9 cellular contexts compared by ENCODE assay signal in genomic region chr15:23497710-23498111, GRCh38. TPM values are rescaled to one million over a fixed set of nuclear protein-coding genes. Genes with fewer than 3 reads are reported as not detected.
A peak's percentile ranks its signal among the peaks of the same experiment; 100 is the strongest.
DNase-seq lines count a peak whose midpoint lies in the region; ATAC-seq and TF ChIP-seq lines count a peak whose summit lies in the region.
"Had no signal": no experiment of that assay in that cellular context is flagged by ENCODE, and none has a peak within 500 bp of the region (broad histone marks: within the 10 kb centered on the region; RNA-seq: fewer than 3 reads in every experiment).

No MANE protein-coding gene starts in this region.

- H3K4me1 ChIP-seq in ascending aorta: no peaks in the 10 kb centered on the region

- H3K36me3 ChIP-seq in ascending aorta: no peaks in the 10 kb centered on the region

- no peaks in the 10 kb centered on the region for H3K27me3 ChIP-seq in ascending aorta

- H3K4me3 ChIP-seq in cardiac fibroblast (replicated peaks in 1 of 2; ENCODE audit: low read depth in 2 of 2, low read length in 2 of 2) (no peak overlapping the region), ascending aorta (no peak overlapping the region)

- TF ChIP-seq CTCF in cardiac fibroblast (IDR thresholded peaks at IDR 0.05; ENCODE audit: low read depth, low read length) (peak; percentile 27), ascending aorta (IDR thresholded peaks at IDR 0.05) (no peak)

- intact Hi-C loops in ascending aorta (cut with DNase I): no loop called here

- ATAC-seq in HG03520 (IDR thresholded peaks at IDR 0.05; ENCODE audit: unreplicated experiment): no peak
- ATAC-seq in GM18907 (IDR thresholded peaks at IDR 0.05; ENCODE audit: unreplicated experiment): no peak

- no peaks in the 10 kb centered on the region for H3K9me3 ChIP-seq in ascending aorta

- H3K27ac ChIP-seq in ascending aorta: no peak overlapping the region

- peak; percentile 9 for DNase-seq in NCI-H1092 treated with DMSO at 0.1 percent for 48 hours (lab: John Stamatoyannopoulos, UW)
- no peak for DNase-seq in NCI-H1092 (lab: John Stamatoyannopoulos, UW)
- peak; percentile 19 to 46 for DNase-seq in NCI-H2081 (lab: John Stamatoyannopoulos, UW)
- DNase-seq in cardiac fibroblast (ENCODE audit: low read depth in 2 of 2): peak in 1 of 2 donors; percentile 12
- DNase-seq in pons (ENCODE audit: low spot score): peak; percentile 37
- DNase-seq in ascending aorta (ENCODE audit: low spot score in 2 of 2): no peak

RNA-seq across cellular contexts. Expression of gene GOLGA6L2, which starts 50.7 kb away (rescaled TPM):
- not detected for total RNA-seq in ascending aorta
- total RNA-seq: mucosa of gallbladder had no signal

Comparison
In these comparisons a context has a peak if more than half of its experiments do, and no peak if none do; other contexts are left out.
1. DNase-seq: peak in NCI-H1092 treated with DMSO at 0.1 percent for 48 hours (single experiment), NCI-H2081 (2 of 2) and pons (single experiment); none in NCI-H1092 (single experiment) and ascending aorta (0 of 2).